25 cellular contexts compared by ENCODE assay signal in genomic region chr17:41354538-41354937, GRCh38. TPM values are rescaled to one million over a fixed set of nuclear protein-coding genes. Genes with fewer than 3 reads are reported as not detected.
A peak's percentile ranks its signal among the peaks of the same experiment; 100 is the strongest.
DNase-seq lines count a peak whose midpoint lies in the region; ATAC-seq and TF ChIP-seq lines count a peak whose summit lies in the region.
"Had no signal": no experiment of that assay in that cellular context is flagged by ENCODE, and none has a peak within 500 bp of the region (broad histone marks: within the 10 kb centered on the region; RNA-seq: fewer than 3 reads in every experiment).

No MANE protein-coding gene starts in this region.

- peaks cover 9% of the 10 kb centered on the region for H3K27me3 ChIP-seq in endodermal cell (ENCODE audit: control insufficient read depth, insufficient read depth, low read length, poor library complexity, severe bottlenecking)
- H3K27me3 ChIP-seq: BLaER1 had no signal

- H3K36me3 ChIP-seq in endodermal cell (ENCODE audit: control insufficient read depth, insufficient read depth, low read length), result no peaks in the 10 kb centered on the region
- H3K36me3 ChIP-seq: BLaER1 had no signal

- DNase-seq in GDM1 (lab: John Stamatoyannopoulos, UW), result peak; percentile 8
- DNase-seq in NB4 (ENCODE audit: low read depth), result peak; percentile 19
- DNase-seq in SKM-1 (lab: John Stamatoyannopoulos, UW; ENCODE audit: unreplicated experiment), result peak; percentile 55
- DNase-seq in endodermal cell, result peak; percentile 2
- no peak for DNase-seq in NCI-H1417 treated with DMSO at 0.1 percent for 48 hours (lab: John Stamatoyannopoulos, UW)
- DNase-seq: Caco-2; CD4-positive, alpha-beta memory T cell; DMS 273 treated with DMSO at 0.1 percent for 48 hours; DMS79 treated with DMSO at 0.1 percent for 48 hours; H7; KG1; NCI-H1436; NCI-H187 treated with DMSO at 0.1 percent for 48 hours; NCI-H2107; NCI-H446 treated with DMSO at 0.1 percent for 48 hours; NCI-H526 treated with DMSO at 0.1 percent for 48 hours had no signal

- H3K36me3 Mint-ChIP-seq in endodermal cell (ENCODE audit: low read depth), result no peaks in the 10 kb centered on the region

- H3K4me1 ChIP-seq in endodermal cell (ENCODE audit: control insufficient read depth, insufficient read depth, low read length), result no peaks in the 10 kb centered on the region
- H3K4me1 ChIP-seq: A549, BLaER1, Caco-2 had no signal

- H3K9me3 ChIP-seq in endodermal cell (ENCODE audit: control insufficient read depth, low read length), result no peaks in the 10 kb centered on the region
- H3K9me3 ChIP-seq: BLaER1, Caco-2 had no signal

- no peak for ATAC-seq in GM19035 (IDR thresholded peaks at IDR 0.05; ENCODE audit: unreplicated experiment)
- no peak for ATAC-seq in HG02870 (IDR thresholded peaks at IDR 0.05; ENCODE audit: unreplicated experiment)
- ATAC-seq in GM19397 (IDR thresholded peaks at IDR 0.05; ENCODE audit: unreplicated experiment), result no peak
- ATAC-seq: A549, HepG2 had no signal

- H3K9me3 Mint-ChIP-seq in endodermal cell, result no peaks in the 10 kb centered on the region

- H3K4me3 Mint-ChIP-seq in endodermal cell, result no peak overlapping the region
- H3K4me3 Mint-ChIP-seq: CD4-positive, alpha-beta memory T cell had no signal

- H3K4me3 ChIP-seq in NB4 (ENCODE audit: low read depth, low read length), result no peak overlapping the region
- no peak overlapping the region for H3K4me3 ChIP-seq in endodermal cell (ENCODE audit: low read length)
- H3K4me3 ChIP-seq: A549, BLaER1 had no signal

- H3K27me3 Mint-ChIP-seq in endodermal cell (ENCODE audit: insufficient read depth), result peaks cover 9% of the 10 kb centered on the region

- 89% methylated on average over 2 of the region's 4 CpGs; no CpG with 5 or more reads in 1 of the 2 experiments for WGBS in endodermal cell (ENCODE audit: insufficient coverage in 1 of 2, insufficient read length in 1 of 2), 2 experiments

- no peak for TF ChIP-seq POLR2A in NB4 (IDR thresholded peaks at IDR 0.05; ENCODE audit: extremely low read depth, insufficient read length)

- H3K27ac ChIP-seq in endodermal cell (ENCODE audit: low read depth, low read length), result no peak overlapping the region
- H3K27ac ChIP-seq: A549, BLaER1 had no signal

- no peak for TF ChIP-seq CTCF in NB4 (IDR thresholded peaks at IDR 0.05; ENCODE audit: low read depth, low read length)
- TF ChIP-seq CTCF in endodermal cell (conservative IDR thresholded peaks at IDR 0.05), result no peak

- no peak overlapping the region for H3K9ac ChIP-seq in endodermal cell (ENCODE audit: extremely low read depth, low read length, poor library complexity, severe bottlenecking)
- H3K9ac ChIP-seq: BLaER1 had no signal

- H3K27ac Mint-ChIP-seq in endodermal cell, result no peak overlapping the region

- H3K4me1 Mint-ChIP-seq in endodermal cell, result no peaks in the 10 kb centered on the region

RNA-seq across cellular contexts. Expression of gene KRT33A, which starts 3.9 kb away (rescaled TPM):
- total RNA-seq in endodermal cell, result not detected
- not detected for polyA plus RNA-seq in endodermal cell (2013, experiment 1 of 2)
- not detected for polyA plus RNA-seq in endodermal cell (2013, experiment 2 of 2)
- total RNA-seq: Caco-2; CD4-positive, alpha-beta memory T cell; H7; HepG2; OCI-LY7; SK-MEL-5; T-helper 2 cell treated with Interferon-gamma antibody and Interleukin-4, amounts not matched to agents 100 ng/mL and 5 ng/mL, for 36 hours had no signal
- polyA plus RNA-seq: A549; CD4-positive, alpha-beta memory T cell; HepG2 had no signal

RNA-seq across cellular contexts. Expression of gene KRT33B, which starts 15.1 kb away (rescaled TPM):
- total RNA-seq in endodermal cell, result not detected
- not detected for polyA plus RNA-seq in endodermal cell (2013, experiment 1 of 2)
- polyA plus RNA-seq in endodermal cell (2013, experiment 2 of 2), result not detected
- total RNA-seq: Caco-2; CD4-positive, alpha-beta memory T cell; H7; HepG2; OCI-LY7; SK-MEL-5; T-helper 2 cell treated with Interferon-gamma antibody and Interleukin-4, amounts not matched to agents 100 ng/mL and 5 ng/mL, for 36 hours had no signal
- polyA plus RNA-seq: CD4-positive, alpha-beta memory T cell; HepG2 had no signal

RNA-seq across cellular contexts. Expression of gene KRT34, which starts 27.6 kb away (rescaled TPM):
- not detected for total RNA-seq in endodermal cell
- not detected for polyA plus RNA-seq in endodermal cell (2013, experiment 1 of 2)
- polyA plus RNA-seq in endodermal cell (2013, experiment 2 of 2), result not detected
- total RNA-seq: Caco-2; CD4-positive, alpha-beta memory T cell; H7; HepG2; OCI-LY7; SK-MEL-5; T-helper 2 cell treated with Interferon-gamma antibody and Interleukin-4, amounts not matched to agents 100 ng/mL and 5 ng/mL, for 36 hours had no signal
- polyA plus RNA-seq: CD4-positive, alpha-beta memory T cell; HepG2 had no signal

RNA-seq across cellular contexts. Expression of gene KRTAP17-1, which starts 39.0 kb away (rescaled TPM):
- under 1 TPM; 0.46 to 0.48 TPM for total RNA-seq in endodermal cell
- not detected for polyA plus RNA-seq in endodermal cell (2013, experiment 1 of 2)
- not detected for polyA plus RNA-seq in endodermal cell (2013, experiment 2 of 2)
- total RNA-seq: Caco-2; CD4-positive, alpha-beta memory T cell; H7; HepG2; OCI-LY7; SK-MEL-5; T-helper 2 cell treated with Interferon-gamma antibody and Interleukin-4, amounts not matched to agents 100 ng/mL and 5 ng/mL, for 36 hours had no signal
- polyA plus RNA-seq: A549; CD4-positive, alpha-beta memory T cell; HepG2 had no signal

RNA-seq across cellular contexts. Expression of gene KRT31, which starts 42.9 kb away (rescaled TPM):
- not detected for total RNA-seq in endodermal cell
- not detected for polyA plus RNA-seq in endodermal cell (2013, experiment 1 of 2)
- not detected for polyA plus RNA-seq in endodermal cell (2013, experiment 2 of 2)
- total RNA-seq: Caco-2; CD4-positive, alpha-beta memory T cell; H7; HepG2; OCI-LY7; SK-MEL-5; T-helper 2 cell treated with Interferon-gamma antibody and Interleukin-4, amounts not matched to agents 100 ng/mL and 5 ng/mL, for 36 hours had no signal
- polyA plus RNA-seq: A549; CD4-positive, alpha-beta memory T cell had no signal
